14 cellular contexts compared by ENCODE assay signal in genomic region chr3:138469869-138470268, GRCh38. TPM values are rescaled to one million over a fixed set of nuclear protein-coding genes. Genes with fewer than 3 reads are reported as not detected.
"Had no signal": no experiment of that assay in that cellular context is flagged by ENCODE, and none has a peak within 500 bp of the region (broad histone marks: within the 10 kb centered on the region; RNA-seq: fewer than 3 reads in every experiment).

No MANE protein-coding gene starts in this region.

- H3K36me3 ChIP-seq: heart right ventricle had no signal

- H3K27ac ChIP-seq: skin epidermis had no signal

- H3K27me3 ChIP-seq: heart right ventricle had no signal

- H3K4me3 ChIP-seq: heart right ventricle, skin epidermis had no signal

- ATAC-seq: activated T-helper 17 cell treated with anti-CD3 and anti-CD28 coated beads, Interleukin-2, amount 50 U/mL, for 72 hours; effector memory CD8-positive, alpha-beta T cell had no signal

- DNase-seq: activated CD4-positive, alpha-beta T cell treated with anti-CD3 and anti-CD28 coated beads, Interleukin-2, amount 50 U/mL, for 1 hour; activated naive CD4-positive, alpha-beta T cell treated with anti-CD3 and anti-CD28 coated beads, Interleukin-2, amount 10 ng/mL, durations not matched to agents 7 days and 5 days; dermis blood vessel endothelial cell; effector memory CD8-positive, alpha-beta T cell; foreskin melanocyte; mesenchymal stem cell; stimulated activated CD4-positive, alpha-beta T cell treated with anti-CD3 and anti-CD28 coated beads, Interleukin-4, amount 100 ng/mL, for 24 hours; stimulated activated CD8-positive, alpha-beta memory T cell treated with anti-CD3 and anti-CD28 coated beads, Interleukin-4, amount 100 ng/mL, for 48 hours; stimulated activated naive CD4-positive, alpha-beta T cell treated with Interleukin-2 at 50 U/mL for 16 hours had no signal

- H3K9me3 ChIP-seq: heart right ventricle had no signal

RNA-seq across cellular contexts. Expression of gene ESYT3, which starts 35.5 kb away (rescaled TPM):
- total RNA-seq: dermis blood vessel endothelial cell; natural killer cell treated with Interleukin-12 subunit alpha and Interleukin-12 subunit beta and Interleukin-15 and Interleukin-18, amount 100 ng/mL, for 72 hours had no signal
- polyA plus RNA-seq: fibroblast of lung had no signal
